In genomic region chr4:7016086-7016485, GRCh38 we compare ENCODE assay signal across 17 cellular contexts. TPM values are rescaled to one million over a fixed set of nuclear protein-coding genes. Genes with fewer than 3 reads are reported as not detected.
DNase-seq lines count a peak whose midpoint lies in the region; ATAC-seq and TF ChIP-seq lines count a peak whose summit lies in the region.
"Had no signal": no experiment of that assay in that cellular context is flagged by ENCODE, and none has a peak within 500 bp of the region (broad histone marks: within the 10 kb centered on the region; RNA-seq: fewer than 3 reads in every experiment).

No MANE protein-coding gene starts in this region.

- H2BK5ac ChIP-seq in neuronal stem cell (ENCODE audit: low read length), result no peak overlapping the region

- no peaks in the 10 kb centered on the region for H3K4me1 Mint-ChIP-seq in activated T-cell treated with anti-CD3 and anti-CD28 coated beads, Interleukin-2, amount 50 U/mL, for 24 hours (ENCODE audit: low read depth)
- no peaks in the 10 kb centered on the region for H3K4me1 Mint-ChIP-seq in activated T-cell treated with anti-CD3 and anti-CD28 coated beads, Interleukin-2, amount 50 U/mL, for 4 hours (ENCODE audit: low read depth)
- no peaks in the 10 kb centered on the region for H3K4me1 Mint-ChIP-seq in endothelial cell (ENCODE audit: unreplicated experiment)
- no peaks in the 10 kb centered on the region for H3K4me1 Mint-ChIP-seq in Calu3 (ENCODE audit: low read depth, unreplicated experiment)
- peaks cover 2% of the 10 kb centered on the region for H3K4me1 Mint-ChIP-seq in activated naive CD4-positive, alpha-beta T cell treated with anti-CD3 and anti-CD28 coated beads for 36 hours (ENCODE audit: low read depth)

- H3K4me3 Mint-ChIP-seq in activated T-cell treated with anti-CD3 and anti-CD28 coated beads, Interleukin-2, amount 50 U/mL, for 24 hours, result no peak overlapping the region
- no peak overlapping the region for H3K4me3 Mint-ChIP-seq in activated T-cell treated with anti-CD3 and anti-CD28 coated beads, Interleukin-2, amount 50 U/mL, for 4 hours
- H3K4me3 Mint-ChIP-seq in endothelial cell (ENCODE audit: unreplicated experiment) (peak overlapping the region; percentile 37), Calu3 (ENCODE audit: low read depth, unreplicated experiment) (no peak overlapping the region)
- H3K4me3 Mint-ChIP-seq in activated naive CD4-positive, alpha-beta T cell treated with anti-CD3 and anti-CD28 coated beads for 36 hours, result no peak overlapping the region
- H3K4me3 Mint-ChIP-seq: CD4-positive, CD25-positive, alpha-beta regulatory T cell; H9 had no signal

- BruUV-seq in Calu3 (replicated peaks; lab: Mats Ljungman, UMichigan), result no TSS peak

- H3K14ac ChIP-seq in neuronal stem cell (ENCODE audit: low read length), result no peak overlapping the region

- H3K27me3 ChIP-seq in ACC112 (ENCODE audit: insufficient read depth, low read length) (no peaks in the 10 kb centered on the region), neuronal stem cell (ENCODE audit: control insufficient read depth in 3 of 3, insufficient read depth in 3 of 3, low read depth in 1 of 3, low read length in 3 of 3) (no peaks in the 10 kb centered on the region), Peyer's patch (no peaks in the 10 kb centered on the region)
- H3K27me3 ChIP-seq: BLaER1 treated with 17β-estradiol and CSF1 and Interleukin-3, amounts not matched to agents 10 nM and 100 nM had no signal

- no peak overlapping the region for H3K4ac ChIP-seq in neuronal stem cell (ENCODE audit: low read length)

- intact Hi-C loops in Calu3 (cut with micrococcal nuclease; ENCODE audit: unreplicated experiment), result no loop called here
- intact Hi-C loops in activated naive CD4-positive, alpha-beta T cell treated with anti-CD3 and anti-CD28 coated beads for 36 hours (cut with micrococcal nuclease), result no loop called here

- H4K91ac ChIP-seq in neuronal stem cell (ENCODE audit: low read depth, low read length, poor library complexity), result no peak overlapping the region

- no peak for TF ChIP-seq CTCF in endothelial cell (IDR thresholded peaks at IDR 0.05; ENCODE audit: unreplicated experiment)
- TF ChIP-seq CTCF in Calu3 (IDR thresholded peaks at IDR 0.05; ENCODE audit: unreplicated experiment), result no peak
- TF ChIP-seq CTCF in Peyer's patch (IDR thresholded peaks at IDR 0.05), result no peak

- peaks cover 15% of the 10 kb centered on the region; the same call in 1 of the 2 replicates for H3K36me3 ChIP-seq in ACC112 (ENCODE audit: insufficient read depth, low read length)
- H3K36me3 ChIP-seq in neuronal stem cell (replicated peaks in 1 of 2; ENCODE audit: control insufficient read depth in 2 of 2, insufficient read depth in 2 of 2, low read length in 2 of 2), result peaks cover 37 to 87% of the 10 kb centered on the region in 2 donors
- peaks cover 0 to 86% (median 0%) of the 10 kb centered on the region in 3 donors for H3K36me3 ChIP-seq in Peyer's patch

- no peaks in the 10 kb centered on the region for H3K79me2 ChIP-seq in ACC112 (ENCODE audit: control insufficient read depth, insufficient read depth, low read length, unreplicated experiment)

- H3K18ac ChIP-seq in neuronal stem cell (ENCODE audit: low read length), result no peak overlapping the region

- ATAC-seq in activated T-cell treated with anti-CD3 and anti-CD28 coated beads, Interleukin-2, amount 50 U/mL, for 4 hours, result no peak

- H2AK5ac ChIP-seq in neuronal stem cell (ENCODE audit: low read depth, low read length), result no peak overlapping the region

- DNase-seq in activated T-cell treated with anti-CD3 and anti-CD28 coated beads, Interleukin-2, amount 50 U/mL, for 24 hours, result no peak
- no peak for DNase-seq in activated T-cell treated with anti-CD3 and anti-CD28 coated beads, Interleukin-2, amount 50 U/mL, for 4 hours
- DNase-seq in endothelial cell (ENCODE audit: low spot score) (no peak), neuronal stem cell (ENCODE audit: low spot score) (no peak), Calu3 (no peak), Peyer's patch (no peak)
- no peak for DNase-seq in activated naive CD4-positive, alpha-beta T cell treated with anti-CD3 and anti-CD28 coated beads for 36 hours
- DNase-seq: AML-193; CD4-positive, CD25-positive, alpha-beta regulatory T cell; DMS153; DMS79 treated with DMSO at 0.1 percent for 48 hours; EL; GOT3; H9 had no signal

- peaks cover 91% of the 10 kb centered on the region for H3K36me3 Mint-ChIP-seq in activated T-cell treated with anti-CD3 and anti-CD28 coated beads, Interleukin-2, amount 50 U/mL, for 24 hours (ENCODE audit: low read depth)
- peaks cover 14% of the 10 kb centered on the region for H3K36me3 Mint-ChIP-seq in activated T-cell treated with anti-CD3 and anti-CD28 coated beads, Interleukin-2, amount 50 U/mL, for 4 hours (ENCODE audit: insufficient read depth)
- H3K36me3 Mint-ChIP-seq in endothelial cell (ENCODE audit: low read depth, unreplicated experiment), result peaks cover 37% of the 10 kb centered on the region
- peaks cover 5% of the 10 kb centered on the region for H3K36me3 Mint-ChIP-seq in Calu3 (ENCODE audit: insufficient read depth, unreplicated experiment)
- peaks cover 21% of the 10 kb centered on the region for H3K36me3 Mint-ChIP-seq in activated naive CD4-positive, alpha-beta T cell treated with anti-CD3 and anti-CD28 coated beads for 36 hours (ENCODE audit: low read depth)

- H3K4me3 ChIP-seq in ACC112 (ENCODE audit: low read depth, low read length), result no peak overlapping the region
- H3K4me3 ChIP-seq in neuronal stem cell (ENCODE audit: low read length in 2 of 2), result no peak overlapping the region
- H3K4me3 ChIP-seq in Peyer's patch, result no peak overlapping the region
- H3K4me3 ChIP-seq: BLaER1 treated with 17β-estradiol and CSF1 and Interleukin-3, amounts not matched to agents 10 nM and 100 nM had no signal

- peaks cover 1% of the 10 kb centered on the region for H3K79me1 ChIP-seq in neuronal stem cell (ENCODE audit: low read depth, low read length)

- no peaks in the 10 kb centered on the region for H3K27me3 Mint-ChIP-seq in activated T-cell treated with anti-CD3 and anti-CD28 coated beads, Interleukin-2, amount 50 U/mL, for 24 hours
- no peaks in the 10 kb centered on the region for H3K27me3 Mint-ChIP-seq in activated T-cell treated with anti-CD3 and anti-CD28 coated beads, Interleukin-2, amount 50 U/mL, for 4 hours (ENCODE audit: low read depth)
- H3K27me3 Mint-ChIP-seq in endothelial cell (ENCODE audit: unreplicated experiment), result no peaks in the 10 kb centered on the region
- H3K27me3 Mint-ChIP-seq in Calu3 (ENCODE audit: unreplicated experiment), result no peaks in the 10 kb centered on the region
- no peaks in the 10 kb centered on the region for H3K27me3 Mint-ChIP-seq in activated naive CD4-positive, alpha-beta T cell treated with anti-CD3 and anti-CD28 coated beads for 36 hours (ENCODE audit: low read depth)
- H3K27me3 Mint-ChIP-seq: CD4-positive, CD25-positive, alpha-beta regulatory T cell had no signal

- no peak overlapping the region for H2BK15ac ChIP-seq in neuronal stem cell (ENCODE audit: low read length)

- H2BK120ac ChIP-seq in neuronal stem cell (ENCODE audit: low read depth, low read length), result no peak overlapping the region

- H3K4me1 ChIP-seq in ACC112 (ENCODE audit: control insufficient read depth, insufficient read depth, low read length, unreplicated experiment), result peaks cover 6% of the 10 kb centered on the region
- H3K4me1 ChIP-seq in neuronal stem cell (ENCODE audit: control insufficient read depth in 2 of 2, insufficient read depth in 1 of 2, low read depth in 1 of 2, low read length in 2 of 2), result peaks cover 0 to 8% of the 10 kb centered on the region in 2 donors
- H3K4me1 ChIP-seq in Peyer's patch, result no peaks in the 10 kb centered on the region

- H3K23ac ChIP-seq in neuronal stem cell (ENCODE audit: low read depth, low read length, poor library complexity), result no peak overlapping the region

- CTCF ChIA-PET in Calu3 (lab: Charles Lee), result no interaction called here
- CTCF ChIA-PET in activated naive CD4-positive, alpha-beta T cell treated with anti-CD3 and anti-CD28 coated beads for 36 hours (lab: Charles Lee), result no interaction called here

- H2BK12ac ChIP-seq in neuronal stem cell (ENCODE audit: low read length), result no peak overlapping the region

- no peaks in the 10 kb centered on the region for H3K9me3 Mint-ChIP-seq in activated T-cell treated with anti-CD3 and anti-CD28 coated beads, Interleukin-2, amount 50 U/mL, for 24 hours
- H3K9me3 Mint-ChIP-seq in activated T-cell treated with anti-CD3 and anti-CD28 coated beads, Interleukin-2, amount 50 U/mL, for 4 hours, result no peaks in the 10 kb centered on the region
- no peaks in the 10 kb centered on the region for H3K9me3 Mint-ChIP-seq in endothelial cell (ENCODE audit: unreplicated experiment)
- H3K9me3 Mint-ChIP-seq in Calu3 (ENCODE audit: low read depth, unreplicated experiment), result no peaks in the 10 kb centered on the region
- no peaks in the 10 kb centered on the region for H3K9me3 Mint-ChIP-seq in activated naive CD4-positive, alpha-beta T cell treated with anti-CD3 and anti-CD28 coated beads for 36 hours
- H3K9me3 Mint-ChIP-seq: CD4-positive, CD25-positive, alpha-beta regulatory T cell; H9 had no signal

- H3K27ac ChIP-seq in ACC112 (ENCODE audit: low read depth, low read length), result peak overlapping the region; percentile 9; the same call in 1 of the 2 replicates
- H3K27ac ChIP-seq in neuronal stem cell (replicated peaks; ENCODE audit: low read length), result no peak overlapping the region
- no peak overlapping the region for H3K27ac ChIP-seq in Peyer's patch
- H3K27ac ChIP-seq: 22Rv1 had no signal

- TF ChIP-seq POLR2A in Peyer's patch (IDR thresholded peaks at IDR 0.05), result no peak

- H3K4me2 ChIP-seq in neuronal stem cell (ENCODE audit: insufficient read depth, low read length, poor library complexity, severe bottlenecking), result no peak overlapping the region
- H3K4me2 ChIP-seq: BLaER1 treated with 17β-estradiol and CSF1 and Interleukin-3, amounts not matched to agents 10 nM and 100 nM had no signal

- peak overlapping the region; percentile 48 for H4K8ac ChIP-seq in neuronal stem cell (ENCODE audit: low read depth, low read length)

- WGBS in neuronal stem cell (ENCODE audit: extremely low coverage in 2 of 2, insufficient read length in 2 of 2, insufficient replicate concordance in 1 of 2), 2 donors, result no CpG with 5 or more reads among the region's 11 CpGs

- no peaks in the 10 kb centered on the region for H3K9me3 ChIP-seq in neuronal stem cell (replicated peaks in 1 of 2; ENCODE audit: control insufficient read depth in 2 of 2, insufficient read depth in 1 of 2, low read depth in 1 of 2, low read length in 2 of 2)
- H3K9me3 ChIP-seq in Peyer's patch, result no peaks in the 10 kb centered on the region
- H3K9me3 ChIP-seq: BLaER1 treated with 17β-estradiol and CSF1 and Interleukin-3, amounts not matched to agents 10 nM and 100 nM had no signal

- no peak overlapping the region for H2AFZ ChIP-seq in ACC112 (ENCODE audit: low read length, unreplicated experiment)
- no peak overlapping the region for H2AFZ ChIP-seq in neuronal stem cell (ENCODE audit: low read length)

- H3K9ac ChIP-seq in neuronal stem cell (ENCODE audit: low read depth, low read length, poor library complexity), result no peak overlapping the region

- peak overlapping the region; percentile 44 for H3K27ac Mint-ChIP-seq in activated T-cell treated with anti-CD3 and anti-CD28 coated beads, Interleukin-2, amount 50 U/mL, for 24 hours
- no peak overlapping the region for H3K27ac Mint-ChIP-seq in endothelial cell (ENCODE audit: unreplicated experiment)
- no peak overlapping the region for H3K27ac Mint-ChIP-seq in Calu3 (ENCODE audit: unreplicated experiment)
- H3K27ac Mint-ChIP-seq in activated naive CD4-positive, alpha-beta T cell treated with anti-CD3 and anti-CD28 coated beads for 36 hours, result no peak overlapping the region
- H3K27ac Mint-ChIP-seq: CD4-positive, CD25-positive, alpha-beta regulatory T cell; H9 had no signal

RNA-seq across cellular contexts. Expression of gene TADA2B, which starts 27.1 kb away (rescaled TPM):
- 10 to 100 TPM; 16.9 to 21.3 (median 17.0) TPM for total RNA-seq in activated T-cell treated with anti-CD3 and anti-CD28 coated beads, Interleukin-2, amount 50 U/mL, for 4 hours
- 20.2 TPM for total RNA-seq in endothelial cell (ENCODE audit: unreplicated experiment)
- 9.9 TPM for polyA plus RNA-seq in neuronal stem cell (2013, experiment 1 of 2)
- 9.9 TPM for polyA plus RNA-seq in neuronal stem cell (2013, experiment 2 of 2)
- total RNA-seq in Calu3 (2022), result 15.1 and 15.8 TPM in 2 replicates
- 1 to 10 TPM; 8.2 to 9.9 TPM for total RNA-seq in activated naive CD4-positive, alpha-beta T cell treated with anti-CD3 and anti-CD28 coated beads for 36 hours
- total RNA-seq in Peyer's patch, result 10 to 100 TPM; 23.1 to 31.4 (median 27.8) TPM

RNA-seq across cellular contexts. Expression of gene GRPEL1, which starts 51.8 kb away (rescaled TPM):
- total RNA-seq in activated T-cell treated with anti-CD3 and anti-CD28 coated beads, Interleukin-2, amount 50 U/mL, for 4 hours, result 100 to 1,000 TPM; 129 to 146 (median 136) TPM
- total RNA-seq in endothelial cell (ENCODE audit: unreplicated experiment) (20.3 TPM), Calu3 (2022) (32.2 and 40.4 TPM in 2 replicates), Peyer's patch (10 to 100 TPM; 13.2 to 35.4 (median 17.8) TPM)
- 10.3 TPM for polyA plus RNA-seq in neuronal stem cell (2013, experiment 1 of 2)
- 9.4 TPM for polyA plus RNA-seq in neuronal stem cell (2013, experiment 2 of 2)
- total RNA-seq in activated naive CD4-positive, alpha-beta T cell treated with anti-CD3 and anti-CD28 coated beads for 36 hours, result 10 to 100 TPM; 53.7 to 53.9 TPM
